Comparison of ENCODE assay signal across 1 cellular context in the genomic region with DNA sequence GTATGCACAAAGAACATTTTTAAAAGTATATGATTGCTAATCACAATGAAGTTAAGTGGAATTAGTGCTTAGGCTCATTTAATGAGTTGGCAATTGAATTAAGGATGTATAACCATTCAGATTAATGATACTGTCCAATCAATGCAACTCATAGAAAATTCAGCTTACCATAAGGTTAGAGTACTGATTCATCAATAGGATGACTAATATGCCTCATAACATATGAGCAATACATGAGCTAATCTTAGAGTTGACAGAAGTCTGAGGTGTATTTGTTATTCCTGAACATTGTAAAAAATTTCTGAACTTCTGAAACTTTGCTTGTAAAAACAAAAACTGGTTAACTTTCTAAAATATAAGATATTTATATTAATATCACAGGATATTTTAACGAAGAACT.
TF ChIP-seq lines count a peak whose summit lies in the region.

No MANE protein-coding gene starts in this region.

TF ChIP-seq in WTC11, 78 proteins besides CTCF, POLR2A, EP300 and RAD21 (continued from another document):
- TF ChIP-seq TEAD4 (CRISPR knock-in tag; IDR thresholded peaks at IDR 0.05), result no peak
- no peak for TF ChIP-seq GTF2I (CRISPR knock-in tag; conservative IDR thresholded peaks at IDR 0.05)
- TF ChIP-seq, protein P1, sequence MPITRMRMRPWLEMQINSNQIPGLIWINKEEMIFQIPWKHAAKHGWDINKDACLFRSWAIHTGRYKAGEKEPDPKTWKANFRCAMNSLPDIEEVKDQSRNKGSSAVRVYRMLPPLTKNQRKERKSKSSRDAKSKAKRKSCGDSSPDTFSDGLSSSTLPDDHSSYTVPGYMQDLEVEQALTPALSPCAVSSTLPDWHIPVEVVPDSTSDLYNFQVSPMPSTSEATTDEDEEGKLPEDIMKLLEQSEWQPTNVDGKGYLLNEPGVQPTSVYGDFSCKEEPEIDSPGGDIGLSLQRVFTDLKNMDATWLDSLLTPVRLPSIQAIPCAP (CRISPR knock-in tag; IDR thresholded peaks at IDR 0.05), result no peak
- TF ChIP-seq, protein P2, sequence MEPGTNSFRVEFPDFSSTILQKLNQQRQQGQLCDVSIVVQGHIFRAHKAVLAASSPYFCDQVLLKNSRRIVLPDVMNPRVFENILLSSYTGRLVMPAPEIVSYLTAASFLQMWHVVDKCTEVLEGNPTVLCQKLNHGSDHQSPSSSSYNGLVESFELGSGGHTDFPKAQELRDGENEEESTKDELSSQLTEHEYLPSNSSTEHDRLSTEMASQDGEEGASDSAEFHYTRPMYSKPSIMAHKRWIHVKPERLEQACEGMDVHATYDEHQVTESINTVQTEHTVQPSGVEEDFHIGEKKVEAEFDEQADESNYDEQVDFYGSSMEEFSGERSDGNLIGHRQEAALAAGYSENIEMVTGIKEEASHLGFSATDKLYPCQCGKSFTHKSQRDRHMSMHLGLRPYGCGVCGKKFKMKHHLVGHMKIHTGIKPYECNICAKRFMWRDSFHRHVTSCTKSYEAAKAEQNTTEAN (CRISPR knock-in tag; IDR thresholded peaks at IDR 0.05), result no peak
- TF ChIP-seq ZNF396 (CRISPR knock-in tag; IDR thresholded peaks at IDR 0.05; ENCODE audit: borderline replicate concordance), result no peak
- no peak for TF ChIP-seq E2F4 (CRISPR knock-in tag; IDR thresholded peaks at IDR 0.05; ENCODE audit: borderline replicate concordance, low read depth)
- TF ChIP-seq ZNF317 (CRISPR knock-in tag; IDR thresholded peaks at IDR 0.05; ENCODE audit: borderline replicate concordance, low read depth), result no peak
- TF ChIP-seq ZNF281 (CRISPR knock-in tag; IDR thresholded peaks at IDR 0.05), result no peak
- TF ChIP-seq NR3C1 (CRISPR knock-in tag; conservative IDR thresholded peaks at IDR 0.05; ENCODE audit: low read depth), result no peak
- TF ChIP-seq PRRX2 (CRISPR knock-in tag; IDR thresholded peaks at IDR 0.05), result no peak
- no peak for TF ChIP-seq ZNF219 (CRISPR knock-in tag; IDR thresholded peaks at IDR 0.05; ENCODE audit: borderline replicate concordance)
- TF ChIP-seq JUN (CRISPR knock-in tag; IDR thresholded peaks at IDR 0.05), result no peak
- no peak for TF ChIP-seq NR2C2 (CRISPR knock-in tag; IDR thresholded peaks at IDR 0.05)
- TF ChIP-seq, protein P3, sequence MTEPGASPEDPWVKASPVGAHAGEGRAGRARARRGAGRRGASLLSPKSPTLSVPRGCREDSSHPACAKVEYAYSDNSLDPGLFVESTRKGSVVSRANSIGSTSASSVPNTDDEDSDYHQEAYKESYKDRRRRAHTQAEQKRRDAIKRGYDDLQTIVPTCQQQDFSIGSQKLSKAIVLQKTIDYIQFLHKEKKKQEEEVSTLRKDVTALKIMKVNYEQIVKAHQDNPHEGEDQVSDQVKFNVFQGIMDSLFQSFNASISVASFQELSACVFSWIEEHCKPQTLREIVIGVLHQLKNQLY (CRISPR knock-in tag; IDR thresholded peaks at IDR 0.05), result no peak
- TF ChIP-seq TEAD1 (CRISPR knock-in tag; IDR thresholded peaks at IDR 0.05), result no peak
